17 cellular contexts compared by ENCODE assay signal in the genomic region with DNA sequence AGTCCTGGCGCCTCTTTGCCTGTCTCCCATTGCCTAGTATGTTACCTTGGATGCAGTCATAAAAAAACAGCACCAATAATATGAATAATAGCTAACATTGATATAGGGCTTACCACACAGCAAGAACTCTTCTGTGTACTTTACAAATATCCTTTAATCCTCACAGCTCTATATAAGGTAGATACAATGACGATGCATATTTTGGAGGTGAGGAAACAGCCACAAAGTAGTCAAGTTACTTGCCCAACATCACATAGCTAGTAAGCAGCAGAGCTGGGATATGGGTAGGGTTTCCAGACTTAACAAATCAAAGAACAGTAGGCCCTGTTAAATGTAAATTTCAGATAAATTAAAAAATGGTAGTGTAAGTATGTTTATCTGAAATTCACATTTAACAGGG.
A peak's percentile ranks its signal among the peaks of the same experiment; 100 is the strongest.
DNase-seq lines count a peak whose midpoint lies in the region; ATAC-seq and TF ChIP-seq lines count a peak whose summit lies in the region.
"Had no signal": no experiment of that assay in that cellular context is flagged by ENCODE, and none has a peak within 500 bp of the region (broad histone marks: within the 10 kb centered on the region; RNA-seq: fewer than 3 reads in every experiment).

No MANE protein-coding gene starts in this region.

- peaks cover 2% of the 10 kb centered on the region for H3K27me3 Mint-ChIP-seq in activated CD4-positive, alpha-beta memory T cell treated with anti-CD3 and anti-CD28 coated beads, Interleukin-2, amount 10 ng/mL, durations not matched to agents 7 days and 5 days
- H3K27me3 Mint-ChIP-seq: activated CD4-positive, alpha-beta T cell treated with anti-CD3 and anti-CD28 coated beads for 36 hours had no signal

- DNase-seq in AG04450 (ENCODE audit: low read depth, low spot score) (peak; percentile 77), HCEC 1CT (peak; percentile 85), amniotic epithelial cell (ENCODE audit: low read depth) (peak; percentile 88), foreskin keratinocyte (peak; percentile 36 to 61), HPDE6-E6E7 (ENCODE audit: extremely low spot score) (no peak), G401 (ENCODE audit: low spot score) (no peak)
- DNase-seq in activated CD4-positive, alpha-beta memory T cell treated with anti-CD3 and anti-CD28 coated beads, Interleukin-2, amount 10 ng/mL, durations not matched to agents 7 days and 5 days = no peak
- DNase-seq: activated CD4-positive, alpha-beta T cell treated with anti-CD3 and anti-CD28 coated beads for 36 hours; activated T-cell treated with anti-CD3 and anti-CD28 coated beads for 4 hours; adrenal gland; immature natural killer cell; NCI-H510A treated with DMSO at 0.1 percent for 48 hours; tibial artery had no signal

- no peaks in the 10 kb centered on the region for H3K4me1 ChIP-seq in foreskin keratinocyte

- CTCF ChIA-PET in AG04450 (lab: Charles Lee) = interaction anchor here (1.6 to 2.8 kb wide), 4 partner anchors 43 to 174 kb away, joined by 4 to 15 read pairs (median 6); no protein-coding TSS in a partner anchor
- CTCF ChIA-PET in activated CD4-positive, alpha-beta memory T cell treated with anti-CD3 and anti-CD28 coated beads, Interleukin-2, amount 10 ng/mL, durations not matched to agents 7 days and 5 days (lab: Charles Lee) = interaction anchor here (1.1 to 2.2 kb wide), 3 partner anchors 8 to 43 kb away, joined by 3 to 8 read pairs (median 6); no protein-coding TSS in a partner anchor

- no peak overlapping the region for H3K27ac Mint-ChIP-seq in activated CD4-positive, alpha-beta memory T cell treated with anti-CD3 and anti-CD28 coated beads, Interleukin-2, amount 10 ng/mL, durations not matched to agents 7 days and 5 days
- H3K27ac Mint-ChIP-seq: activated CD4-positive, alpha-beta T cell treated with anti-CD3 and anti-CD28 coated beads for 36 hours; B cell; immature natural killer cell had no signal

- no peak overlapping the region for H3K4me3 ChIP-seq in AG04450 (ENCODE audit: low read depth, low read length)
- H3K4me3 ChIP-seq: adrenal gland, dorsolateral prefrontal cortex, tibial artery had no signal

- ATAC-seq in foreskin keratinocyte = no peak
- ATAC-seq in HG03108 (IDR thresholded peaks at IDR 0.05; ENCODE audit: unreplicated experiment) = no peak
- ATAC-seq: activated CD4-positive, alpha-beta T cell treated with anti-CD3 and anti-CD28 coated beads for 36 hours had no signal

- no peaks in the 10 kb centered on the region for H3K9me3 Mint-ChIP-seq in activated CD4-positive, alpha-beta memory T cell treated with anti-CD3 and anti-CD28 coated beads, Interleukin-2, amount 10 ng/mL, durations not matched to agents 7 days and 5 days
- H3K9me3 Mint-ChIP-seq: immature natural killer cell had no signal

- no peak overlapping the region for H3K4me3 Mint-ChIP-seq in activated CD4-positive, alpha-beta memory T cell treated with anti-CD3 and anti-CD28 coated beads, Interleukin-2, amount 10 ng/mL, durations not matched to agents 7 days and 5 days
- H3K4me3 Mint-ChIP-seq: activated CD4-positive, alpha-beta T cell treated with anti-CD3 and anti-CD28 coated beads for 36 hours; immature natural killer cell had no signal

- no peaks in the 10 kb centered on the region for H3K27me3 ChIP-seq in AG04450 (ENCODE audit: control insufficient read depth, insufficient read depth, low read length)
- no peaks in the 10 kb centered on the region for H3K27me3 ChIP-seq in foreskin keratinocyte
- H3K27me3 ChIP-seq: adrenal gland, dorsolateral prefrontal cortex, tibial artery had no signal

- peaks cover 4% of the 10 kb centered on the region for H3K9me3 ChIP-seq in AG04450 (ENCODE audit: control insufficient read depth, insufficient read depth, low read length)
- H3K9me3 ChIP-seq: adrenal gland, tibial artery had no signal

- peak overlapping the region; percentile 82 for H3K27ac ChIP-seq in AG04450 (ENCODE audit: low read depth, low read length)
- no peak overlapping the region for H3K27ac ChIP-seq in foreskin keratinocyte
- H3K27ac ChIP-seq: adrenal gland, dorsolateral prefrontal cortex, RWPE1, tibial artery had no signal

- no peaks in the 10 kb centered on the region for H3K36me3 Mint-ChIP-seq in activated CD4-positive, alpha-beta memory T cell treated with anti-CD3 and anti-CD28 coated beads, Interleukin-2, amount 10 ng/mL, durations not matched to agents 7 days and 5 days (ENCODE audit: low read depth)
- H3K36me3 Mint-ChIP-seq: immature natural killer cell had no signal

- in situ Hi-C loops in G401 (cut with HindIII; ENCODE audit: low sequenced_read_pairs) = no loop called here

- TF ChIP-seq CTCF in AG04450 (IDR thresholded peaks at IDR 0.05; ENCODE audit: low read depth, low read length) = no peak
- no peak for TF ChIP-seq CTCF in foreskin keratinocyte (conservative IDR thresholded peaks at IDR 0.05)

- peaks cover 8% of the 10 kb centered on the region for H3K4me1 Mint-ChIP-seq in activated CD4-positive, alpha-beta memory T cell treated with anti-CD3 and anti-CD28 coated beads, Interleukin-2, amount 10 ng/mL, durations not matched to agents 7 days and 5 days

- POLR2A ChIA-PET in AG04450 (lab: Yijun Ruan, JAX) = interaction anchor here (0.7 to 1.3 kb wide), 4 partner anchors 68 to 369 kb away, joined by 3 read pairs; no protein-coding TSS in a partner anchor
- POLR2A ChIA-PET in activated CD4-positive, alpha-beta memory T cell treated with anti-CD3 and anti-CD28 coated beads, Interleukin-2, amount 10 ng/mL, durations not matched to agents 7 days and 5 days (lab: Charles Lee) = no interaction called here

Comparison
In these comparisons a context has a peak if more than half of its experiments do, and no peak if none do; other contexts are left out.
1. DNase-seq: peak in AG04450 (single experiment), HCEC 1CT (single experiment), amniotic epithelial cell (single experiment) and foreskin keratinocyte (2 of 2); none in HPDE6-E6E7 (single experiment), G401 (single experiment) and activated CD4-positive, alpha-beta memory T cell treated with anti-CD3 and anti-CD28 coated beads, Interleukin-2, amount 10 ng/mL, durations not matched to agents 7 days and 5 days (single experiment).